13 cellular contexts compared by ENCODE assay signal in the genomic region with DNA sequence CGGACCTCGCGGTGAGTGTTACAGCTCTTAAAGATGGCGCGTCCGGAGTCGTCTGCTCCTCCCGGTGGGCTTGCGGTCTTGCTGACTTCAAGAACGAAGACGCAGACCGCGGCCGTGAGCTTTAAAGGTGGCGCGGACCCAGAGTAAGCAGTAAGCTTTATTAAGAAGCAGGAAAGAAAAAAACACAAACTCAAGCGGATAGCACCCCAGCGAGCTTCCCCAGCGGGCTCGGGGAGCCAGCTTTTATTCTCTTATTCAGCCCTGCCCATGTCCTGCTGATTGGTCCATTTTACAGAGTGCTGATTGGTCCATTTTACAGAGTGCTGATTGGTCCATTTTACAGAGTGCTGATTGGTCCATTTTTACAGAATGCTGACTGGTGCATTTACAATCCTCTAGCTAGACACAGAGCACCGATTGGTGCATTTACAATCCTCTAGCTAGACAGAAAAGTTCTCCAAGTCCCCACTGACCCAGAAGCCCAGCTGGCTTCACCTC. TPM values are rescaled to one million over a fixed set of nuclear protein-coding genes. Genes with fewer than 3 reads are reported as not detected.
DNase-seq lines count a peak whose midpoint lies in the region; ATAC-seq, FAIRE-seq and TF ChIP-seq lines count a peak whose summit lies in the region.
"Not testable (repeated sequence)": the region's sequence is repeated elsewhere in the genome, so short reads cannot be mapped to it uniquely, and the experiment has no call there.
"Had no signal": no experiment of that assay in that cellular context is flagged by ENCODE, and none has a peak within 500 bp of the region (broad histone marks: within the 10 kb centered on the region; RNA-seq: fewer than 3 reads in every experiment).

A gene (minus strand): TSS at position 218 of the 498 bp plus-strand sequence.

- not testable (repeated sequence) for H3K4me2 ChIP-seq in HepG2 (ENCODE audit: low read depth, low read length)

- FAIRE-seq in frontal cortex (lab: Jason Lieb, UNC); HepG2 (lab: Jason Lieb, UNC); urothelium cell line (lab: Jason Lieb, UNC): not testable (repeated sequence)

- peaks cover 11% of the 10 kb centered on the region for H3K4me1 Mint-ChIP-seq in WTC11

- H3K9me3 ChIP-seq in HepG2 (ENCODE audit: low read length) = not testable (repeated sequence)
- H3K9me3 ChIP-seq in spleen = peaks cover 0 to 11% (median 0%) of the 10 kb centered on the region in 8 donors

- not testable (repeated sequence) for H3K36me3 Mint-ChIP-seq in WTC11

- DNase-seq in Daoy (ENCODE audit: low read depth) (peak; percentile 36), HT1080 (ENCODE audit: low read depth) (peak; percentile 78), spleen (peak; percentile 70), urothelium cell line (ENCODE audit: low spot score) (peak; percentile 54)
- not testable (repeated sequence) for DNase-seq in WTC11 (ENCODE audit: low spot score); cerebellum (ENCODE audit: low spot score); frontal cortex (ENCODE audit: low spot score in 2 of 2); HepG2 (ENCODE audit: low spot score)

- intact Hi-C loops in HepG2 (cut with micrococcal nuclease; ENCODE audit: unreplicated experiment); spleen (cut with DNase I; ENCODE audit: low total_unique reads): not testable (repeated sequence)

- ATAC-seq in WTC11, HepG2: not testable (repeated sequence)

- H3K4me3 ChIP-seq in HepG2 (replicated peaks in 1 of 3; ENCODE audit: insufficient read depth in 1 of 3, low read depth in 2 of 3, low read length in 3 of 3); spleen: not testable (repeated sequence)

- H4K20me1 ChIP-seq in HepG2 (ENCODE audit: insufficient read depth, low read length) = not testable (repeated sequence)

- not testable (repeated sequence) for TF ChIP-seq POLR2A in HepG2 (IDR thresholded peaks at IDR 0.05; ENCODE audit: insufficient read depth in 1 of 2, low read depth in 2 of 2, low read length in 2 of 2); spleen (IDR thresholded peaks at IDR 0.05)

- in situ Hi-C loops in HepG2 (cut with HindIII; ENCODE audit: extremely low pct_ligation_motif_present, low pct_unique_long_range_greater_than_20kb) = not testable (repeated sequence)

- not testable (repeated sequence) for TF ChIP-seq RAD21 in HepG2 (CRISPR knock-in tag; IDR thresholded peaks at IDR 0.05)

- H3K27ac Mint-ChIP-seq in WTC11 = not testable (repeated sequence)

- POLR2A ChIA-PET in WTC11 (lab: Charles Lee); HepG2 (lab: Yijun Ruan, JAX): not testable (repeated sequence)

- TF ChIP-seq CTCF in WTC11 (IDR thresholded peaks at IDR 0.05); HepG2 (CRISPR knock-in tag; IDR thresholded peaks at IDR 0.05); spleen (IDR thresholded peaks at IDR 0.05 in 8 of 11, conservative IDR thresholded peaks at IDR 0.05 in 3 of 11): not testable (repeated sequence)

- not testable (repeated sequence) for H3K27me3 Mint-ChIP-seq in WTC11 (ENCODE audit: low read depth)

- not testable (repeated sequence) for H3K27ac ChIP-seq in HepG2 (ENCODE audit: extremely low read length, insufficient read depth, low read length); spleen

- not testable (repeated sequence) for H3K4me1 ChIP-seq in HepG2 (ENCODE audit: insufficient read depth, low read length); spleen

- not testable (repeated sequence) for H3K4me3 Mint-ChIP-seq in WTC11

- H3K36me3 ChIP-seq in HepG2 (replicated peaks in 1 of 2; ENCODE audit: control insufficient read depth in 1 of 2, insufficient read depth in 2 of 2, low read length in 2 of 2); spleen: not testable (repeated sequence)

- H2AFZ ChIP-seq in HepG2 (ENCODE audit: low read length) = not testable (repeated sequence)

- H3K9me3 Mint-ChIP-seq in WTC11 = not testable (repeated sequence)

- 82% methylated on average over 21 of the region's 21 CpGs for WGBS in HepG2 (ENCODE audit: low lambda C conversion rate)
- WGBS in spleen, 5 donors = 94 to 98% (median 96%) methylated on average over 21 of the region's 21 CpGs

- TF ChIP-seq EP300 in HepG2 (IDR thresholded peaks at IDR 0.05; ENCODE audit: low read depth in 2 of 2, low read length in 2 of 2); HepG2 (CRISPR knock-in tag; IDR thresholded peaks at IDR 0.05; ENCODE audit: borderline replicate concordance): not testable (repeated sequence)

- not testable (repeated sequence) for H3K9ac ChIP-seq in HepG2 (ENCODE audit: insufficient read depth, low read depth, low read length)

- not testable (repeated sequence) for BruUV-seq in HepG2 (replicated peaks; lab: Mats Ljungman, UMichigan)

- H3K79me2 ChIP-seq in HepG2 (ENCODE audit: insufficient read depth, low read length) = not testable (repeated sequence)

- not testable (repeated sequence) for H3K27me3 ChIP-seq in HepG2 (ENCODE audit: control insufficient read depth in 1 of 2, insufficient read depth in 2 of 2, low read length in 2 of 2); spleen (replicated peaks in 1 of 7)

- CTCF ChIA-PET in WTC11 (lab: Charles Lee); HepG2 (lab: Yijun Ruan, JAX; ENCODE audit: low intra/inter-chr PET ratio, low total read pairs): not testable (repeated sequence)

TF ChIP-seq in WTC11, 78 proteins besides CTCF, POLR2A, EP300 and RAD21:
- 0 out of 2 replicates have a peak, but pooled peaks have one; percentile 24 for TF ChIP-seq NFYB (CRISPR knock-in tag; conservative IDR thresholded peaks at IDR 0.05; ENCODE audit: low read depth)

TF ChIP-seq in HepG2, 621 proteins besides CTCF, POLR2A, EP300 and RAD21:
- TF ChIP-seq MAFK (conservative IDR thresholded peaks at IDR 0.05 in 1 of 2, IDR thresholded peaks at IDR 0.05 in 1 of 2; ENCODE audit: low read length in 2 of 2) (peak in 1 of 2 experiments; percentile 31; a peak in 1 of 4 replicates), MAFF (IDR thresholded peaks at IDR 0.05; ENCODE audit: low read depth, low read length) (peak; percentile 45)

RNA-seq across cellular contexts. Expression of the gene that starts here (rescaled TPM):
- 1.3 and 2.8 TPM in 2 replicates for total RNA-seq in Daoy (2014; rRNA removed; shearing (Covaris generic))
- total RNA-seq in HT1080 (2014; rRNA removed; shearing (Covaris generic)) = 1.9 and 2.4 TPM in 2 replicates
- 3.8 and 4.6 TPM in 2 replicates for polyA plus RNA-seq in HT1080 (2015; cell fraction: cytosol; rRNA removed)
- polyA plus RNA-seq in HT1080 (2015; cell fraction: nucleus; rRNA removed) = 7.2 and 7.9 TPM in 2 replicates
- total RNA-seq in WTC11 (2021) = 9.7 to 11.0 TPM (median 10.5 TPM) in 3 replicates
- total RNA-seq in cerebellum = 14.9 TPM
- total RNA-seq in frontal cortex = 40.4 TPM
- not detected in 2 replicates for total RNA-seq in HepG2 (2016; rRNA removed; fragmentation: Illumina TruSeq; extraction: Trizol)
- not detected in 2 replicates for total RNA-seq in HepG2 (2016; cell fraction: cytosol; rRNA removed; fragmentation: Illumina TruSeq; extraction: Trizol; ENCODE audit: low read depth)
- total RNA-seq in HepG2 (2016; cell fraction: insoluble cytoplasmic fraction; rRNA removed; fragmentation: Illumina TruSeq; extraction: Trizol) = not detected in 2 replicates
- not detected in 2 replicates for total RNA-seq in HepG2 (2016; cell fraction: membrane; rRNA removed; fragmentation: Illumina TruSeq; extraction: Trizol)
- total RNA-seq in HepG2 (2016; cell fraction: nucleus; rRNA removed; fragmentation: Illumina TruSeq; extraction: Trizol) = not detected in 2 replicates
- polyA plus RNA-seq in HepG2 (2011; rRNA removed) = 0.01 TPM in 1 of 2 replicates, not detected in the other
- under 0.01 and 0.01 TPM in 2 replicates for polyA plus RNA-seq in HepG2 (2011; cell fraction: cytosol; rRNA removed)
- polyA plus RNA-seq in HepG2 (2011; cell fraction: nucleus; rRNA removed) = 0.02 TPM in 1 of 2 replicates, not detected in the other
- polyA plus RNA-seq in HepG2 (2012) = not detected in 2 replicates
- not detected in 2 replicates for polyA plus RNA-seq in HepG2 (2016; cell fraction: cytosol; fragmentation: Illumina TruSeq; extraction: Trizol; ENCODE audit: low read depth)
- polyA plus RNA-seq in HepG2 (2016; cell fraction: insoluble cytoplasmic fraction; fragmentation: Illumina TruSeq; extraction: Trizol; ENCODE audit: low read depth) = not detected in 2 replicates
- not detected in 2 replicates for polyA plus RNA-seq in HepG2 (2016; cell fraction: membrane; fragmentation: Illumina TruSeq; extraction: Trizol; ENCODE audit: low read depth)
- polyA plus RNA-seq in HepG2 (2016; cell fraction: nucleus; fragmentation: Illumina TruSeq; extraction: Trizol; ENCODE audit: insufficient read depth, low read depth) = not detected in 2 replicates
- polyA minus RNA-seq in HepG2 (2011; rRNA and poly(A)+ RNA removed; ENCODE audit: low replicate concordance) = 0.02 TPM in 1 of 2 replicates, not detected in the other
- not detected in 2 replicates for polyA minus RNA-seq in HepG2 (2011; cell fraction: cytosol; rRNA and poly(A)+ RNA removed)
- not detected in 2 replicates for polyA minus RNA-seq in HepG2 (2011; cell fraction: nucleus; rRNA and poly(A)+ RNA removed)
- under 1 TPM in 2 of 7 donors, not detected in 5; 0.03 to 0.19 TPM for total RNA-seq in spleen
- polyA plus RNA-seq in spleen = under 1 TPM in 1 of 3 donors, not detected in 2; under 0.01 TPM
- total RNA-seq: A673; Calu3; CD4-positive, alpha-beta memory T cell; HFFc6 had no signal
- polyA plus RNA-seq: BJ; CD4-positive, alpha-beta memory T cell had no signal

Comparison
In these comparisons a context has a peak if more than half of its experiments do, and no peak if none do; other contexts are left out.
1. Peak in DNase-seq in spleen; RNA of the gene not detected or under 1 TPM.